Comparison of ENCODE assay signal across 9 cellular contexts in genomic region chr7:36119005-36119711, GRCh38. TPM values are rescaled to one million over a fixed set of nuclear protein-coding genes. Genes with fewer than 3 reads are reported as not detected.
A peak's percentile ranks its signal among the peaks of the same experiment; 100 is the strongest.
DNase-seq lines count a peak whose midpoint lies in the region; ATAC-seq, FAIRE-seq and TF ChIP-seq lines count a peak whose summit lies in the region.
"Had no signal": no experiment of that assay in that cellular context is flagged by ENCODE, and none has a peak within 500 bp of the region (broad histone marks: within the 10 kb centered on the region; RNA-seq: fewer than 3 reads in every experiment).

No MANE protein-coding gene starts in this region.

- in situ Hi-C loops in astrocyte of the cerebellum (cut with HindIII; ENCODE audit: low sequenced_read_pairs) (no loop called here), HepG2 (cut with HindIII; ENCODE audit: extremely low pct_ligation_motif_present, low pct_unique_long_range_greater_than_20kb) (no loop called here)

- H3K9me3 ChIP-seq in HepG2 (ENCODE audit: low read length) = no peaks in the 10 kb centered on the region
- H3K9me3 ChIP-seq in neural progenitor cell (ENCODE audit: low read depth) = no peaks in the 10 kb centered on the region

- H3K4me3 ChIP-seq in ACC112 (ENCODE audit: low read depth, low read length) (no peak overlapping the region), astrocyte of the cerebellum (ENCODE audit: low read depth, low read length) (no peak overlapping the region), HepG2 (replicated peaks in 1 of 3; ENCODE audit: insufficient read depth in 1 of 3, low read depth in 2 of 3, low read length in 3 of 3) (no peak overlapping the region), neural progenitor cell (no peak overlapping the region)

- POLR2A ChIA-PET in HepG2 (lab: Yijun Ruan, JAX) = interaction anchor here (0.7 to 1.6 kb wide), 2 partner anchors 8 to 168 kb away, joined by 3 read pairs; no protein-coding TSS in a partner anchor

- no peaks in the 10 kb centered on the region for H3F3A ChIP-seq in neural progenitor cell (ENCODE audit: low read depth)

- H3K4me2 ChIP-seq in HepG2 (ENCODE audit: low read depth, low read length) = no peak overlapping the region
- H3K4me2 ChIP-seq in neural progenitor cell = no peak overlapping the region

- H3K79me2 ChIP-seq in ACC112 (ENCODE audit: control insufficient read depth, insufficient read depth, low read length, unreplicated experiment) (no peaks in the 10 kb centered on the region), HepG2 (ENCODE audit: insufficient read depth, low read length) (no peaks in the 10 kb centered on the region), neural progenitor cell (ENCODE audit: low read depth) (no peaks in the 10 kb centered on the region)

- TF ChIP-seq CTCF in astrocyte of the cerebellum (IDR thresholded peaks at IDR 0.05; ENCODE audit: low read depth, low read length, missing control alignments) = no peak
- no peak for TF ChIP-seq CTCF in HepG2 (CRISPR knock-in tag; IDR thresholded peaks at IDR 0.05)
- TF ChIP-seq CTCF in neural progenitor cell (IDR thresholded peaks at IDR 0.05) = no peak

- BruUV-seq in HepG2 (replicated peaks; lab: Mats Ljungman, UMichigan) = no TSS peak

- ATAC-seq in HepG2 = no peak
- ATAC-seq in HG02623 (IDR thresholded peaks at IDR 0.05; ENCODE audit: unreplicated experiment) = no peak
- ATAC-seq: stimulated activated naive CD8-positive, alpha-beta T cell treated with anti-CD3 and anti-CD28 coated beads, Interleukin-15, Interleukin-2, amounts not matched to agents 100 U/mL and 50 U/mL, for 24 hours had no signal

- no peaks in the 10 kb centered on the region for H3K4me1 Mint-ChIP-seq in neural progenitor cell

- no peak for TF ChIP-seq RAD21 in HepG2 (CRISPR knock-in tag; IDR thresholded peaks at IDR 0.05)

- H3K4me1 ChIP-seq in ACC112 (ENCODE audit: control insufficient read depth, insufficient read depth, low read length, unreplicated experiment) (peaks cover 45% of the 10 kb centered on the region), HepG2 (ENCODE audit: insufficient read depth, low read length) (peaks cover 59% of the 10 kb centered on the region), neural progenitor cell (peaks cover 7% of the 10 kb centered on the region)

- FAIRE-seq in HepG2 (lab: Jason Lieb, UNC) = no peak

- intact Hi-C loops in HepG2 (cut with micrococcal nuclease; ENCODE audit: unreplicated experiment) = loop anchor here (2.0 to 5.0 kb wide), 2 partner anchors 33 to 46 kb away; partner anchors contain the start of gene EEPD1

- no peak overlapping the region for H3K4me3 Mint-ChIP-seq in neural progenitor cell

- no peak for TF ChIP-seq EP300 in HepG2 (IDR thresholded peaks at IDR 0.05; ENCODE audit: low read depth in 2 of 2, low read length in 2 of 2)
- TF ChIP-seq EP300 in HepG2 (CRISPR knock-in tag; IDR thresholded peaks at IDR 0.05; ENCODE audit: borderline replicate concordance) = no peak

- DNase-seq in LHCN-M2 (ENCODE audit: low read depth) = peak; percentile 93
- peak; percentile 96 for DNase-seq in astrocyte of the cerebellum (ENCODE audit: low read depth)
- DNase-seq in HepG2 (ENCODE audit: low spot score) = peak; percentile 73
- DNase-seq in SW 1271 (lab: John Stamatoyannopoulos, UW) = no peak
- DNase-seq in neural progenitor cell (ENCODE audit: low spot score) = no peak
- no peak for DNase-seq in putamen (ENCODE audit: low spot score)
- DNase-seq: stimulated activated naive CD8-positive, alpha-beta T cell treated with anti-CD3 and anti-CD28 coated beads, Interleukin-15, Interleukin-2, amounts not matched to agents 100 U/mL and 50 U/mL, for 24 hours had no signal

- H4K20me1 ChIP-seq in HepG2 (ENCODE audit: insufficient read depth, low read length) (no peaks in the 10 kb centered on the region), neural progenitor cell (ENCODE audit: low read depth) (no peaks in the 10 kb centered on the region)

- 16% methylated on average over 7 of the region's 7 CpGs for WGBS in HepG2 (ENCODE audit: low lambda C conversion rate)

- H3K9ac ChIP-seq in HepG2 (ENCODE audit: insufficient read depth, low read depth, low read length) = no peak overlapping the region
- no peak overlapping the region for H3K9ac ChIP-seq in neural progenitor cell

- CTCF ChIA-PET in HepG2 (lab: Yijun Ruan, JAX; ENCODE audit: low intra/inter-chr PET ratio, low total read pairs) = no interaction called here

- peaks cover 1% of the 10 kb centered on the region for H3K9me3 Mint-ChIP-seq in neural progenitor cell

- H3K27me3 Mint-ChIP-seq in neural progenitor cell (ENCODE audit: insufficient read depth, low read depth) = peaks cover 2% of the 10 kb centered on the region

- H3K27ac Mint-ChIP-seq in neural progenitor cell = no peak overlapping the region

- H3K27me3 ChIP-seq in ACC112 (ENCODE audit: insufficient read depth, low read length) (no peaks in the 10 kb centered on the region), HepG2 (ENCODE audit: control insufficient read depth in 1 of 2, insufficient read depth in 2 of 2, low read length in 2 of 2) (0 out of 5 replicates have a peak, but pooled peaks cover 0 to 2% of the 10 kb centered on the region in 2 experiments), neural progenitor cell (no peaks in the 10 kb centered on the region)

- no peaks in the 10 kb centered on the region for H3K36me3 Mint-ChIP-seq in neural progenitor cell

- H2AFZ ChIP-seq in ACC112 (ENCODE audit: low read length, unreplicated experiment) (no peak overlapping the region), HepG2 (ENCODE audit: low read length) (no peak overlapping the region), neural progenitor cell (replicated peaks) (no peak overlapping the region)

- TF ChIP-seq POLR2A in HepG2 (IDR thresholded peaks at IDR 0.05; ENCODE audit: insufficient read depth in 1 of 2, low read depth in 2 of 2, low read length in 2 of 2) = no peak

- H3K27ac ChIP-seq in ACC112 (ENCODE audit: low read depth, low read length) (peak overlapping the region; percentile 68), HepG2 (ENCODE audit: extremely low read length, insufficient read depth, low read length) (no peak overlapping the region), neural progenitor cell (no peak overlapping the region)

- no peaks in the 10 kb centered on the region for H3K36me3 ChIP-seq in ACC112 (ENCODE audit: insufficient read depth, low read length)
- H3K36me3 ChIP-seq in HepG2 (replicated peaks in 1 of 2; ENCODE audit: control insufficient read depth in 1 of 2, insufficient read depth in 2 of 2, low read length in 2 of 2) = no peaks in the 10 kb centered on the region
- no peaks in the 10 kb centered on the region for H3K36me3 ChIP-seq in neural progenitor cell

RNA-seq across cellular contexts. Expression of gene EEPD1, which starts 33.9 kb away (rescaled TPM):
- total RNA-seq in LHCN-M2 (2014; rRNA removed) (2.5 and 3.5 TPM in 2 replicates), HepG2 (2016; rRNA removed; fragmentation: Illumina TruSeq; extraction: Trizol) (10.0 and 10.1 TPM in 2 replicates), neural progenitor cell (ENCODE audit: low replicate concordance) (1.1 and 6.5 TPM in 2 replicates)
- polyA plus RNA-seq in LHCN-M2 (2012) = 3.9 TPM
- 2.6 and 4.1 TPM in 2 replicates for total RNA-seq in HepG2 (2016; cell fraction: cytosol; rRNA removed; fragmentation: Illumina TruSeq; extraction: Trizol; ENCODE audit: low read depth)
- 6.6 and 8.8 TPM in 2 replicates for total RNA-seq in HepG2 (2016; cell fraction: insoluble cytoplasmic fraction; rRNA removed; fragmentation: Illumina TruSeq; extraction: Trizol)
- total RNA-seq in HepG2 (2016; cell fraction: membrane; rRNA removed; fragmentation: Illumina TruSeq; extraction: Trizol) = 4.1 and 4.5 TPM in 2 replicates
- 8.1 and 10.7 TPM in 2 replicates for total RNA-seq in HepG2 (2016; cell fraction: nucleus; rRNA removed; fragmentation: Illumina TruSeq; extraction: Trizol)
- polyA plus RNA-seq in HepG2 (2011; rRNA removed) = 16.4 and 18.4 TPM in 2 replicates
- polyA plus RNA-seq in HepG2 (2011; cell fraction: cytosol; rRNA removed) = 13.7 and 15.2 TPM in 2 replicates
- polyA plus RNA-seq in HepG2 (2011; cell fraction: nucleus; rRNA removed) = 36.9 and 55.6 TPM in 2 replicates
- polyA plus RNA-seq in HepG2 (2012) = 17.7 and 30.3 TPM in 2 replicates
- polyA plus RNA-seq in HepG2 (2016; cell fraction: cytosol; fragmentation: Illumina TruSeq; extraction: Trizol; ENCODE audit: low read depth) = 1.3 and 1.6 TPM in 2 replicates
- 9.2 and 12.3 TPM in 2 replicates for polyA plus RNA-seq in HepG2 (2016; cell fraction: insoluble cytoplasmic fraction; fragmentation: Illumina TruSeq; extraction: Trizol; ENCODE audit: low read depth)
- polyA plus RNA-seq in HepG2 (2016; cell fraction: membrane; fragmentation: Illumina TruSeq; extraction: Trizol; ENCODE audit: low read depth) = 2.9 and 3.7 TPM in 2 replicates
- 36.8 and 40.3 TPM in 2 replicates for polyA plus RNA-seq in HepG2 (2016; cell fraction: nucleus; fragmentation: Illumina TruSeq; extraction: Trizol; ENCODE audit: insufficient read depth, low read depth)
- 1.7 and 22.0 TPM in 2 replicates for polyA minus RNA-seq in HepG2 (2011; rRNA and poly(A)+ RNA removed; ENCODE audit: low replicate concordance)
- polyA minus RNA-seq in HepG2 (2011; cell fraction: cytosol; rRNA and poly(A)+ RNA removed) = 6.0 and 8.7 TPM in 2 replicates
- polyA minus RNA-seq in HepG2 (2011; cell fraction: nucleus; rRNA and poly(A)+ RNA removed) = 31.8 and 34.1 TPM in 2 replicates

Comparison
In these comparisons a context has a peak if more than half of its experiments do, and no peak if none do; other contexts are left out.
1. DNase-seq: peak in LHCN-M2 (single experiment), astrocyte of the cerebellum (single experiment) and HepG2 (single experiment); none in SW 1271 (0 of 2), neural progenitor cell (single experiment) and putamen (single experiment).